1 cellular context compared by ENCODE assay signal in genomic region chr2:53209679-53210473, GRCh38.
TF ChIP-seq lines count a peak whose summit lies in the region.

No MANE protein-coding gene starts in this region.

TF ChIP-seq in GM23338, 12 proteins besides CTCF, POLR2A, EP300 and RAD21 (continued from another document):
- TF ChIP-seq REST (IDR thresholded peaks at IDR 0.05; ENCODE audit: unreplicated experiment) (no peak), STAT1 (IDR thresholded peaks at IDR 0.05; ENCODE audit: unreplicated experiment) (no peak), ZNF462 (CRISPR knock-in tag; IDR thresholded peaks at IDR 0.05) (no peak)
